In genomic region chr3:188152660-188153497, GRCh38 we compare ENCODE assay signal across 8 cellular contexts. TPM values are rescaled to one million over a fixed set of nuclear protein-coding genes. Genes with fewer than 3 reads are reported as not detected.
DNase-seq lines count a peak whose midpoint lies in the region; ATAC-seq and TF ChIP-seq lines count a peak whose summit lies in the region.

No MANE protein-coding gene starts in this region.

- H3K23ac ChIP-seq in trophoblast cell (ENCODE audit: low read length), result no peak overlapping the region

- H4K91ac ChIP-seq in trophoblast cell (ENCODE audit: low read depth, low read length), result peak overlapping the region; percentile 96

- H2BK5ac ChIP-seq in trophoblast cell (ENCODE audit: low read depth, low read length, poor library complexity), result peak overlapping the region; percentile 92

- intact Hi-C loops in heart right ventricle (cut with DNase I), result loop anchor here in 9 of 10 donors (5.0 to 10.0 kb wide), 10 partner anchors 76 to 802 kb away; partner anchors contain the start of gene BCL6 (in 4 of the 9)

- H3K9me3 ChIP-seq in heart right ventricle, result no peaks in the 10 kb centered on the region
- H3K9me3 ChIP-seq in trophoblast cell (ENCODE audit: insufficient read depth, low read depth, low read length), result no peaks in the 10 kb centered on the region

- H3K27ac ChIP-seq in heart right ventricle, result peak overlapping the region; percentile 90 to 99 (median 96)
- H3K27ac ChIP-seq in trophoblast cell (ENCODE audit: low read depth, low read length), result peak overlapping the region; percentile 99

- peaks cover 18% of the 10 kb centered on the region for H3K79me1 ChIP-seq in trophoblast cell (ENCODE audit: low read length)

- H3K9ac ChIP-seq in trophoblast cell (ENCODE audit: low read length), result peak overlapping the region; percentile 87

- peak overlapping the region; percentile 74 for H2AFZ ChIP-seq in trophoblast cell (ENCODE audit: insufficient read depth, low read length, poor library complexity)

- no peaks in the 10 kb centered on the region for H3K27me3 ChIP-seq in heart right ventricle
- no peaks in the 10 kb centered on the region for H3K27me3 ChIP-seq in trophoblast cell (ENCODE audit: insufficient read depth, low read length)

- peak overlapping the region; percentile 97 for H3K18ac ChIP-seq in trophoblast cell (ENCODE audit: low read length)

- 14 to 20% methylated on average over 27 of the region's 27 CpGs for WGBS in heart right ventricle, 2 donors
- no CpG with 5 or more reads among the region's 27 CpGs for WGBS in trophoblast cell (ENCODE audit: extremely low coverage, insufficient coverage, insufficient read length)

- H3K4me3 Mint-ChIP-seq in activated naive CD8-positive, alpha-beta T cell treated with anti-CD3 and anti-CD28 coated beads, Interleukin-2, amount 50 U/mL, for 24 hours, result peak overlapping the region; percentile 85

- peak overlapping the region; percentile 83 for H3K14ac ChIP-seq in trophoblast cell (ENCODE audit: low read length)

- peak overlapping the region; percentile 86 for H3K4me2 ChIP-seq in trophoblast cell (ENCODE audit: low read length)

- H3K4me1 Mint-ChIP-seq in activated naive CD8-positive, alpha-beta T cell treated with anti-CD3 and anti-CD28 coated beads, Interleukin-2, amount 50 U/mL, for 24 hours, result peaks cover 48% of the 10 kb centered on the region

- H3K4me1 ChIP-seq in heart right ventricle, result peaks cover 0 to 54% (median 41%) of the 10 kb centered on the region in 9 donors
- peaks cover 10 to 23% of the 10 kb centered on the region in 2 experiments for H3K4me1 ChIP-seq in trophoblast cell (ENCODE audit: control insufficient read depth in 1 of 2, insufficient read depth in 2 of 2, low read length in 2 of 2)

- H3K36me3 ChIP-seq in heart right ventricle (no peaks in the 10 kb centered on the region), trophoblast cell (ENCODE audit: control insufficient read depth in 1 of 2, insufficient read depth in 2 of 2, low read length in 2 of 2) (no peaks in the 10 kb centered on the region)

- DNase-seq in DMS79 (lab: John Stamatoyannopoulos, UW) (peak; percentile 48), M059J (ENCODE audit: low read depth) (peak; percentile 74), heart right ventricle (peak in 1 of 2 donors; percentile 41), trophoblast cell (peak; percentile 81 to 87), NCI-H187 (lab: John Stamatoyannopoulos, UW) (no peak), germinal center (ENCODE audit: low spot score) (no peak)
- peak; percentile 20 for DNase-seq in activated naive CD8-positive, alpha-beta T cell treated with anti-CD3 and anti-CD28 coated beads, Interleukin-2, amount 50 U/mL, for 24 hours

- TF ChIP-seq CTCF in heart right ventricle (IDR thresholded peaks at IDR 0.05), result no peak

- H3K36me3 Mint-ChIP-seq in activated naive CD8-positive, alpha-beta T cell treated with anti-CD3 and anti-CD28 coated beads, Interleukin-2, amount 50 U/mL, for 24 hours (ENCODE audit: low read depth), result no peaks in the 10 kb centered on the region

- peak overlapping the region; percentile 81 for H3K4ac ChIP-seq in trophoblast cell (ENCODE audit: low read depth, low read length)

- H3K4me3 ChIP-seq in heart right ventricle, result peak overlapping the region; percentile 66 to 92 (median 80)
- peak overlapping the region; percentile 86 for H3K4me3 ChIP-seq in trophoblast cell (ENCODE audit: low read depth, low read length)

- peak overlapping the region; percentile 97 for H4K12ac ChIP-seq in trophoblast cell (ENCODE audit: low read depth, low read length)

- peak overlapping the region; percentile 85 for H2BK120ac ChIP-seq in trophoblast cell (ENCODE audit: insufficient read depth, low read length, poor library complexity)

- H3K79me2 ChIP-seq in trophoblast cell (ENCODE audit: control insufficient read depth, insufficient read depth, low read length, poor library complexity), result peaks cover 24% of the 10 kb centered on the region

- peak overlapping the region; percentile 80 for H2AK5ac ChIP-seq in trophoblast cell (ENCODE audit: low read length)

- no peaks in the 10 kb centered on the region for H3K27me3 Mint-ChIP-seq in activated naive CD8-positive, alpha-beta T cell treated with anti-CD3 and anti-CD28 coated beads, Interleukin-2, amount 50 U/mL, for 24 hours

- H2BK12ac ChIP-seq in trophoblast cell (ENCODE audit: low read length), result peak overlapping the region; percentile 81

- no peaks in the 10 kb centered on the region for H3K9me3 Mint-ChIP-seq in activated naive CD8-positive, alpha-beta T cell treated with anti-CD3 and anti-CD28 coated beads, Interleukin-2, amount 50 U/mL, for 24 hours

- H4K8ac ChIP-seq in trophoblast cell (ENCODE audit: low read depth, low read length), result peak overlapping the region; percentile 79

- ATAC-seq in activated naive CD8-positive, alpha-beta T cell treated with anti-CD3 and anti-CD28 coated beads, Interleukin-2, amount 50 U/mL, for 24 hours, result no peak
- ATAC-seq in heart right ventricle, result peak in 7 of 8 donors; percentile 15 to 35 (median 19)
- ATAC-seq in HG03469 (IDR thresholded peaks at IDR 0.05; ENCODE audit: unreplicated experiment), result no peak

- H3K27ac Mint-ChIP-seq in activated naive CD8-positive, alpha-beta T cell treated with anti-CD3 and anti-CD28 coated beads, Interleukin-2, amount 50 U/mL, for 24 hours, result peak overlapping the region; percentile 75

RNA-seq across cellular contexts. Expression of gene LPP, which starts 1.1 kb away (rescaled TPM):
- 23.2 and 32.6 TPM in 2 replicates for total RNA-seq in M059J (2014; rRNA removed; shearing (Covaris generic))
- 100 to 1,000 TPM; 116 to 188 (median 148) TPM for total RNA-seq in heart right ventricle
- 10 to 100 TPM in 1 of 2 donors, 1 to 10 TPM in 1; 8.5 to 12.9 TPM for polyA plus RNA-seq in heart right ventricle
- polyA plus RNA-seq in trophoblast cell (2013), result 29.2 and 30.6 TPM in 2 replicates

Comparison
In these comparisons a context has a peak if more than half of its experiments do, and no peak if none do; other contexts are left out.
1. DNase-seq: peak in DMS79 (single experiment), M059J (single experiment), activated naive CD8-positive, alpha-beta T cell treated with anti-CD3 and anti-CD28 coated beads, Interleukin-2, amount 50 U/mL, for 24 hours (single experiment) and trophoblast cell (2 of 2); none in NCI-H187 (0 of 2) and germinal center (single experiment).
2. ATAC-seq: peak in heart right ventricle (7 of 8); none in activated naive CD8-positive, alpha-beta T cell treated with anti-CD3 and anti-CD28 coated beads, Interleukin-2, amount 50 U/mL, for 24 hours (single experiment) and HG03469 (single experiment).